9 cellular contexts compared by ENCODE assay signal in genomic region chr17:27559996-27560481, GRCh38.
A peak's percentile ranks its signal among the peaks of the same experiment; 100 is the strongest.
DNase-seq lines count a peak whose midpoint lies in the region; ATAC-seq and TF ChIP-seq lines count a peak whose summit lies in the region.
"Had no signal": no experiment of that assay in that cellular context is flagged by ENCODE, and none has a peak within 500 bp of the region (broad histone marks: within the 10 kb centered on the region; RNA-seq: fewer than 3 reads in every experiment).

No MANE protein-coding gene starts in this region.

- H3K36me3 Mint-ChIP-seq in neural crest cell (ENCODE audit: low read depth) (no peaks in the 10 kb centered on the region), natural killer cell (peaks cover 12% of the 10 kb centered on the region)

- intact Hi-C loops in natural killer cell (cut with micrococcal nuclease), result no loop called here

- no peak overlapping the region for H3K4me3 Mint-ChIP-seq in neural crest cell
- no peak overlapping the region for H3K4me3 Mint-ChIP-seq in natural killer cell

- DNase-seq in AG10803 (ENCODE audit: low read depth), result peak; percentile 89
- peak; percentile 87 for DNase-seq in NCI-H2171 (lab: John Stamatoyannopoulos, UW)
- peak; percentile 73 for DNase-seq in epithelial cell of esophagus (ENCODE audit: low read depth)
- DNase-seq in neural crest cell (ENCODE audit: low read depth, low spot score), result no peak
- DNase-seq in superior temporal gyrus (ENCODE audit: extremely low spot score), result no peak
- no peak for DNase-seq in iPS-NIHi11 (ENCODE audit: low spot score)
- DNase-seq in natural killer cell, result no peak
- DNase-seq: SIG-M5 had no signal

- H3K9me3 Mint-ChIP-seq in neural crest cell (no peaks in the 10 kb centered on the region), natural killer cell (no peaks in the 10 kb centered on the region)

- H3K4me3 ChIP-seq in AG10803 (ENCODE audit: low read length), result peak overlapping the region; percentile 20
- H3K4me3 ChIP-seq in epithelial cell of esophagus (ENCODE audit: low read length), result no peak overlapping the region

- ATAC-seq in natural killer cell (no peak), GM21367 (IDR thresholded peaks at IDR 0.05; ENCODE audit: unreplicated experiment) (no peak)

- H3K27ac Mint-ChIP-seq in neural crest cell (ENCODE audit: unreplicated experiment), result peak overlapping the region; percentile 63
- H3K27ac Mint-ChIP-seq in natural killer cell, result no peak overlapping the region

- H3K27me3 Mint-ChIP-seq in neural crest cell (ENCODE audit: low read depth) (no peaks in the 10 kb centered on the region), natural killer cell (ENCODE audit: low read depth in 2 of 2) (no peaks in the 10 kb centered on the region)

- TF ChIP-seq CTCF in AG10803 (conservative IDR thresholded peaks at IDR 0.05; ENCODE audit: low read length), result no peak
- no peak for TF ChIP-seq CTCF in epithelial cell of esophagus (IDR thresholded peaks at IDR 0.05; ENCODE audit: insufficient read depth, low read depth, low read length, missing control alignments)
- TF ChIP-seq CTCF in neural crest cell (conservative IDR thresholded peaks at IDR 0.05), result no peak
- TF ChIP-seq CTCF in natural killer cell (IDR thresholded peaks at IDR 0.05), result no peak

- peaks cover 7% of the 10 kb centered on the region for H3K4me1 Mint-ChIP-seq in neural crest cell
- peaks cover 20 to 32% of the 10 kb centered on the region in 2 donors for H3K4me1 Mint-ChIP-seq in natural killer cell

Comparison
In these comparisons a context has a peak if more than half of its experiments do, and no peak if none do; other contexts are left out.
1. DNase-seq: peak in AG10803 (single experiment), NCI-H2171 (single experiment) and epithelial cell of esophagus (single experiment); none in neural crest cell (single experiment), superior temporal gyrus (single experiment), iPS-NIHi11 (single experiment) and natural killer cell (single experiment).